Comparison of ENCODE assay signal across 21 cellular contexts in genomic region chr16:66318505-66318904, GRCh38.
"Had no signal": no experiment of that assay in that cellular context is flagged by ENCODE, and none has a peak within 500 bp of the region (broad histone marks: within the 10 kb centered on the region; RNA-seq: fewer than 3 reads in every experiment).

No MANE protein-coding gene starts in this region.

- ATAC-seq: esophagus mucosa; gastrocnemius medialis; left ventricle myocardium superior; lower lobe of right lung; naive thymus-derived CD8-positive, alpha-beta T cell; sciatic nerve; stimulated activated naive CD8-positive, alpha-beta T cell treated with anti-CD3 and anti-CD28 coated beads, Interleukin-15, amount 100 ng/mL, for 72 hours; upper lobe of right lung had no signal

- DNase-seq: effector CD8-positive, alpha-beta T cell; endodermal cell; foreskin fibroblast; gastrocnemius medialis; head of caudate nucleus; left ventricle myocardium superior; lower lobe of right lung; naive thymus-derived CD8-positive, alpha-beta T cell; nephron progenitor cell; nucleus accumbens; stimulated activated CD4-positive, alpha-beta T cell treated with anti-CD3 and anti-CD28 coated beads, Interleukin-12 subunit alpha, Interleukin-12 subunit beta, amount 100 ng/mL, for 4 hours; stimulated activated CD4-positive, alpha-beta T cell treated with anti-CD3 and anti-CD28 coated beads, Interleukin-1b, Interleukin-23, amount 100 ng/mL, for 48 hours; stimulated activated CD4-positive, alpha-beta T cell treated with anti-CD3 and anti-CD28 coated beads, Interleukin-4, amount 100 ng/mL, for 1 hour; stimulated activated CD8-positive, alpha-beta memory T cell treated with anti-CD3 and anti-CD28 coated beads, Interleukin-4, amount 100 ng/mL, for 48 hours; stimulated activated naive CD4-positive, alpha-beta T cell; stimulated activated naive CD8-positive, alpha-beta T cell treated with anti-CD3 and anti-CD28 coated beads, Interleukin-15, amount 100 ng/mL, for 72 hours; transverse colon; upper lobe of right lung; uterus had no signal
